In the genomic region with DNA sequence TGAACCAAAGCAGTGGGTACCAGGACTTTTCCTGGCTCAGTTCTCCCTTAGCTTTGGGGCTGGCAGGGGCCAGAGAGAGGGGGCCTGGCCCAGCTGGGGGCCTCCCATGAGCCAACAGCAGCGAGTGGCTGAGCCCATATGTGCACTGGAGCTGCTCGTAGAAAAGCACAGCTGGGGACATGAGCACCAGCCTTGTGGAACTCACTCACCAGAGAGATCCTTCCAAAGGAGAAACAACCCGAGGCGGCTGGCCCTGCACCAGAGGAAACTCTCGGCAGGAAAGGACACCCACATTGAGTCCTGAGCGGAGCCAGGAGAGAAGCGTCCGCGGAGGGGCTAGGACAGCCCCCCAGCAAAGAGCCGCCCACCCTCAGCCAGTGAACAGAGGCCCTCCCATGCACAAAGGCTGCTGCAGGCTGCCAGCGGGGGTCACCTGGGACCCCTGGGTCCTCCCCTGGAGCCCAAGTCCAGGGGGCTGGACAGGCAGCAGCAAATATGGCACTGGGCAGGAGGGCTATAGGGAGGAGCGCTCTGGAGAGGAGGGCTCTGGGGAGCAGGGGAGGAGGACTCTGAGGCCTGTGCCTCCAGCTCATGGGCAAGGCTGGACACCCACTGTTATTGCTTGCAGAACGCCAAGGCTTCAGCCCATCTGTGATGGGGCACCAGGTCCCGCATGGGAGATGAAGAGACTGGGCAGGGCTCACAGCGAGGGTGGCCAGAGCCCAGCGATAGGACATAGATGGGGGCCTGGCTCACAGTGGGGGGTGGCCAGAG, we compare ENCODE assay signal across 21 cellular contexts. TPM values are rescaled to one million over a fixed set of nuclear protein-coding genes. Genes with fewer than 3 reads are reported as not detected.
DNase-seq lines count a peak whose midpoint lies in the region; ATAC-seq and TF ChIP-seq lines count a peak whose summit lies in the region.
"Had no signal": no experiment of that assay in that cellular context is flagged by ENCODE, and none has a peak within 500 bp of the region (broad histone marks: within the 10 kb centered on the region; RNA-seq: fewer than 3 reads in every experiment).

No MANE protein-coding gene starts in this region.

- H3K9ac ChIP-seq in MM.1S (ENCODE audit: low read length): no peak overlapping the region

- no peak overlapping the region for H3K4me3 ChIP-seq in heart left ventricle
- H3K4me3 ChIP-seq in MM.1S (ENCODE audit: low read length): no peak overlapping the region
- H3K4me3 ChIP-seq: body of pancreas, skin epidermis had no signal

- no peak overlapping the region for H3K4me3 Mint-ChIP-seq in natural killer cell treated with Interleukin-12 subunit alpha and Interleukin-12 subunit beta and Interleukin-15 and Interleukin-18, amount 100 ng/mL, for 72 hours
- no peak overlapping the region for H3K4me3 Mint-ChIP-seq in HFFc6
- H3K4me3 Mint-ChIP-seq: activated B cell treated with CpG ODN at 0.5 μM for 24 hours; activated naive CD4-positive, alpha-beta T cell treated with anti-CD3 and anti-CD28 coated beads, Interleukin-2, amount 50 U/mL, for 24 hours; T-helper 1 cell treated with Interleukin-12 subunit alpha and Interleukin-12 subunit beta and Interleukin-4 antibody, amounts not matched to agents 30 μg/mL and 1 μg/mL, for 36 hours had no signal

- peaks cover 0 to 34% (median 18%) of the 10 kb centered on the region in 12 donors for H3K4me1 ChIP-seq in heart left ventricle
- H3K4me1 ChIP-seq in MM.1S (ENCODE audit: low read length): no peaks in the 10 kb centered on the region
- H3K4me1 ChIP-seq: Caco-2 had no signal

- no peaks in the 10 kb centered on the region for H3K4me1 Mint-ChIP-seq in natural killer cell treated with Interleukin-12 subunit alpha and Interleukin-12 subunit beta and Interleukin-15 and Interleukin-18, amount 100 ng/mL, for 72 hours (ENCODE audit: low read depth in 2 of 2)
- no peaks in the 10 kb centered on the region for H3K4me1 Mint-ChIP-seq in HFFc6 (ENCODE audit: low read depth)
- H3K4me1 Mint-ChIP-seq: activated B cell treated with CpG ODN at 0.5 μM for 24 hours; activated naive CD4-positive, alpha-beta T cell treated with anti-CD3 and anti-CD28 coated beads, Interleukin-2, amount 50 U/mL, for 24 hours had no signal

- H4K20me1 ChIP-seq in MM.1S (ENCODE audit: insufficient read depth, low read length): no peaks in the 10 kb centered on the region

- ATAC-seq in heart left ventricle (no peak), left cardiac atrium (no peak), GM21360 (IDR thresholded peaks at IDR 0.05; ENCODE audit: unreplicated experiment) (no peak)
- ATAC-seq in natural killer cell treated with Interleukin-12 subunit alpha and Interleukin-12 subunit beta and Interleukin-15 and Interleukin-18, amount 100 ng/mL, for 72 hours: no peak
- ATAC-seq: body of pancreas had no signal

- H3F3A ChIP-seq in MM.1S (ENCODE audit: insufficient read depth, low read length): no peaks in the 10 kb centered on the region

- H3K79me2 ChIP-seq in MM.1S (ENCODE audit: low read length): no peaks in the 10 kb centered on the region

- no peak overlapping the region for H3K27ac ChIP-seq in heart left ventricle
- H3K27ac ChIP-seq in MM.1S (ENCODE audit: low read length): no peak overlapping the region
- H3K27ac ChIP-seq: body of pancreas had no signal

- intact Hi-C loops in heart left ventricle (cut with DNase I): no loop called here
- intact Hi-C loops in left cardiac atrium (cut with DNase I): no loop called here

- no peak for TF ChIP-seq CTCF in heart left ventricle (IDR thresholded peaks at IDR 0.05)
- no peak for TF ChIP-seq CTCF in HFFc6 (IDR thresholded peaks at IDR 0.05)
- TF ChIP-seq CTCF in MM.1S (IDR thresholded peaks at IDR 0.05; ENCODE audit: low read length): no peak

- H3K27me3 Mint-ChIP-seq in natural killer cell treated with Interleukin-12 subunit alpha and Interleukin-12 subunit beta and Interleukin-15 and Interleukin-18, amount 100 ng/mL, for 72 hours: peaks cover 0 to 2% of the 10 kb centered on the region in 2 donors
- peaks cover 37% of the 10 kb centered on the region for H3K27me3 Mint-ChIP-seq in HFFc6 (ENCODE audit: insufficient read depth)
- H3K27me3 Mint-ChIP-seq: activated naive CD4-positive, alpha-beta T cell treated with anti-CD3 and anti-CD28 coated beads, Interleukin-2, amount 50 U/mL, for 24 hours had no signal

- no peak overlapping the region for H3K27ac Mint-ChIP-seq in natural killer cell treated with Interleukin-12 subunit alpha and Interleukin-12 subunit beta and Interleukin-15 and Interleukin-18, amount 100 ng/mL, for 72 hours
- H3K27ac Mint-ChIP-seq in HFFc6: no peak overlapping the region
- H3K27ac Mint-ChIP-seq: activated B cell treated with CpG ODN at 0.5 μM for 24 hours; activated naive CD4-positive, alpha-beta T cell treated with anti-CD3 and anti-CD28 coated beads, Interleukin-2, amount 50 U/mL, for 24 hours; T-helper 1 cell treated with Interleukin-12 subunit alpha and Interleukin-12 subunit beta and Interleukin-4 antibody, amounts not matched to agents 30 μg/mL and 1 μg/mL, for 36 hours had no signal

- no peaks in the 10 kb centered on the region for H3K9me3 ChIP-seq in heart left ventricle
- H3K9me3 ChIP-seq in MM.1S (replicated peaks; ENCODE audit: insufficient read depth, low read length): no peaks in the 10 kb centered on the region
- H3K9me3 ChIP-seq: body of pancreas, Caco-2 had no signal

- H2AFZ ChIP-seq in MM.1S (ENCODE audit: low read length): no peak overlapping the region

- no peak for TF ChIP-seq POLR2A in heart left ventricle (IDR thresholded peaks at IDR 0.05)

- H3K27me3 ChIP-seq in heart left ventricle (no peaks in the 10 kb centered on the region), MM.1S (replicated peaks; ENCODE audit: insufficient read depth, low read length) (peaks cover 71% of the 10 kb centered on the region)
- H3K27me3 ChIP-seq: body of pancreas had no signal

- H3K9me2 ChIP-seq in MM.1S (replicated peaks; ENCODE audit: insufficient read depth, low read length): no peaks in the 10 kb centered on the region

- H3K36me3 Mint-ChIP-seq in natural killer cell treated with Interleukin-12 subunit alpha and Interleukin-12 subunit beta and Interleukin-15 and Interleukin-18, amount 100 ng/mL, for 72 hours: no peaks in the 10 kb centered on the region
- H3K36me3 Mint-ChIP-seq in HFFc6 (ENCODE audit: low read depth): no peaks in the 10 kb centered on the region
- H3K36me3 Mint-ChIP-seq: activated naive CD4-positive, alpha-beta T cell treated with anti-CD3 and anti-CD28 coated beads, Interleukin-2, amount 50 U/mL, for 24 hours had no signal

- no peaks in the 10 kb centered on the region for H3K36me3 ChIP-seq in heart left ventricle
- no peaks in the 10 kb centered on the region for H3K36me3 ChIP-seq in MM.1S (replicated peaks; ENCODE audit: insufficient read depth, low read length)

- WGBS in heart left ventricle, 4 donors: 70 to 86% (median 81%) methylated on average over 13 to 16 of the region's 16 CpGs

- H3K9me3 Mint-ChIP-seq in natural killer cell treated with Interleukin-12 subunit alpha and Interleukin-12 subunit beta and Interleukin-15 and Interleukin-18, amount 100 ng/mL, for 72 hours: no peaks in the 10 kb centered on the region
- H3K9me3 Mint-ChIP-seq in HFFc6: no peaks in the 10 kb centered on the region
- H3K9me3 Mint-ChIP-seq: activated B cell treated with CpG ODN at 0.5 μM for 24 hours; activated naive CD4-positive, alpha-beta T cell treated with anti-CD3 and anti-CD28 coated beads, Interleukin-2, amount 50 U/mL, for 24 hours; T-helper 1 cell treated with Interleukin-12 subunit alpha and Interleukin-12 subunit beta and Interleukin-4 antibody, amounts not matched to agents 30 μg/mL and 1 μg/mL, for 36 hours had no signal

- DNase-seq in heart left ventricle (peak in 3 of 5 donors; percentile 18 to 54 (median 20)), left cardiac atrium (no peak), ecto neural progenitor cell (ENCODE audit: low spot score) (peak; percentile 39), HFFc6 (no peak), MM.1S (no peak)
- DNase-seq in natural killer cell treated with Interleukin-12 subunit alpha and Interleukin-12 subunit beta and Interleukin-15 and Interleukin-18, amount 100 ng/mL, for 72 hours (ENCODE audit: low spot score): peak; percentile 49
- DNase-seq in activated CD4-positive, alpha-beta T cell treated with anti-CD3 and anti-CD28 coated beads, Interleukin-2, amount 50 U/mL, for 48 hours: no peak
- DNase-seq: activated B cell treated with CpG ODN at 0.5 μM for 24 hours; Caco-2; effector memory CD4-positive, alpha-beta T cell; NCI-H1092; NCI-H2171; NK-92 treated with Interleukin-12 subunit alpha and Interleukin-12 subunit beta, amount 100 ng/mL, for 24 hours; stimulated activated naive CD4-positive, alpha-beta T cell had no signal

- H3K4me2 ChIP-seq in MM.1S (ENCODE audit: low read depth, low read length): no peak overlapping the region

RNA-seq across cellular contexts. Expression of gene SNED1, which starts 42.1 kb away (rescaled TPM):
- 10 to 100 TPM in 2 of 9 donors, 1 to 10 TPM in 7; 3.1 to 14.7 (median 5.6) TPM for total RNA-seq in heart left ventricle
- polyA plus RNA-seq in heart left ventricle: 1 to 10 TPM; 4.2 to 4.3 TPM
- 10 to 100 TPM; 12.2 to 31.9 TPM for total RNA-seq in left cardiac atrium
- under 1 TPM in 1 of 2 donors, not detected in 1; 0.14 TPM for total RNA-seq in natural killer cell treated with Interleukin-12 subunit alpha and Interleukin-12 subunit beta and Interleukin-15 and Interleukin-18, amount 100 ng/mL, for 72 hours
- 1 to 10 TPM; 1.2 to 2.1 (median 1.6) TPM for total RNA-seq in HFFc6 (2021; fragmentation: NEBNext Ultra II Directional; extraction: Animal tissue kit (Norgen Biotek cat#: 25700))
- total RNA-seq: Caco-2 had no signal

RNA-seq across cellular contexts. Expression of gene CROCC2, which starts 50.2 kb away (rescaled TPM):
- total RNA-seq in heart left ventricle (not detected), left cardiac atrium (not detected)
- polyA plus RNA-seq in heart left ventricle: not detected
- not detected for total RNA-seq in natural killer cell treated with Interleukin-12 subunit alpha and Interleukin-12 subunit beta and Interleukin-15 and Interleukin-18, amount 100 ng/mL, for 72 hours
- total RNA-seq in HFFc6 (2021; fragmentation: NEBNext Ultra II Directional; extraction: Animal tissue kit (Norgen Biotek cat#: 25700)): not detected
- total RNA-seq: activated B cell treated with CpG ODN at 0.5 μM for 24 hours, Caco-2, urinary bladder had no signal
- polyA plus RNA-seq: AG04450 had no signal

Comparison
In these comparisons a context has a peak if more than half of its experiments do, and no peak if none do; other contexts are left out.
1. DNase-seq: peak in heart left ventricle (3 of 5), ecto neural progenitor cell (single experiment) and natural killer cell treated with Interleukin-12 subunit alpha and Interleukin-12 subunit beta and Interleukin-15 and Interleukin-18, amount 100 ng/mL, for 72 hours (single experiment); none in left cardiac atrium (single experiment), HFFc6 (single experiment), MM.1S (single experiment) and activated CD4-positive, alpha-beta T cell treated with anti-CD3 and anti-CD28 coated beads, Interleukin-2, amount 50 U/mL, for 48 hours (0 of 2).